ENCODE assay signal across 1 cellular context in the genomic region with DNA sequence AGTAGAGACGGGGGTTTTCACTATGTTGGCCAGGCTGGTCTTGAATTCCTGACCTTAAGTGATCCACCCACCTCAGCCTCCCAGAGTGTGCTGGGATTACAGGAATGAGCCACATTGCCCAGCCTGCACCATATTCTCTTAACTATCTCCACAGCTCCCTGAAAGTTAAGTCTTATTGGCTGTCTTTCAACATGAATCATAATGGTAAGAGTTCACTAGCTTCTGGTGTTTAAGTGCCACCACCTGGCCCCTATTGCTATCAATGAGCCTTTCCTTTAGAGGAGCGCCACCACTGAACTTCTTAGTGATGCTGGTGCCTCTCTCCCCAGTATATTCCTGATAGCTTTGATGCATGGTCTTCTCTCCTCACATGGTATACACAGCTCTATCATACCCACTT.
TF ChIP-seq lines count a peak whose summit lies in the region.

No MANE protein-coding gene starts in this region.

TF ChIP-seq in IMR-90, 13 proteins besides CTCF, POLR2A, EP300 and RAD21 (continued from another document):
- TF ChIP-seq, protein P1, sequence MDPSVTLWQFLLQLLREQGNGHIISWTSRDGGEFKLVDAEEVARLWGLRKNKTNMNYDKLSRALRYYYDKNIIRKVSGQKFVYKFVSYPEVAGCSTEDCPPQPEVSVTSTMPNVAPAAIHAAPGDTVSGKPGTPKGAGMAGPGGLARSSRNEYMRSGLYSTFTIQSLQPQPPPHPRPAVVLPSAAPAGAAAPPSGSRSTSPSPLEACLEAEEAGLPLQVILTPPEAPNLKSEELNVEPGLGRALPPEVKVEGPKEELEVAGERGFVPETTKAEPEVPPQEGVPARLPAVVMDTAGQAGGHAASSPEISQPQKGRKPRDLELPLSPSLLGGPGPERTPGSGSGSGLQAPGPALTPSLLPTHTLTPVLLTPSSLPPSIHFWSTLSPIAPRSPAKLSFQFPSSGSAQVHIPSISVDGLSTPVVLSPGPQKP (IDR thresholded peaks at IDR 0.05; ENCODE audit: borderline replicate concordance, low read depth, low read length) = no peak
- TF ChIP-seq MXI1 (IDR thresholded peaks at IDR 0.05; ENCODE audit: borderline replicate concordance, low read depth, low read length) (no peak), CEBPB (IDR thresholded peaks at IDR 0.05; ENCODE audit: low read depth, low read length) (no peak), NFE2L2 (IDR thresholded peaks at IDR 0.05; ENCODE audit: low read depth, low read length) (no peak)
